ENCODE assay signal across 8 cellular contexts in genomic region chr21:39350094-39351006, GRCh38. TPM values are rescaled to one million over a fixed set of nuclear protein-coding genes. Genes with fewer than 3 reads are reported as not detected.
DNase-seq lines count a peak whose midpoint lies in the region; ATAC-seq, FAIRE-seq and TF ChIP-seq lines count a peak whose summit lies in the region.

No MANE protein-coding gene starts in this region.

- H3K9ac ChIP-seq in muscle layer of colon (ENCODE audit: low read length), result no peak overlapping the region

- CTCF ChIA-PET in AG04450 (lab: Charles Lee), result interaction anchor here (0.9 kb wide), 1 partner anchor 37 kb away, joined by 4 read pairs; no protein-coding TSS in a partner anchor

- H3K36me3 ChIP-seq in KOPT-K1 (ENCODE audit: insufficient read depth, low read length) (peaks cover 26% of the 10 kb centered on the region), muscle layer of colon (ENCODE audit: insufficient read depth, low read length) (peaks cover 6% of the 10 kb centered on the region)

- H3K27ac ChIP-seq in AG04450 (ENCODE audit: low read depth, low read length), result no peak overlapping the region
- H3K27ac ChIP-seq in KOPT-K1 (ENCODE audit: low read depth, low read length, poor library complexity, severe bottlenecking), result peak overlapping the region; percentile 89
- H3K27ac ChIP-seq in caudate nucleus (ENCODE audit: low read depth, low read length), result peak overlapping the region; percentile 83
- H3K27ac ChIP-seq in muscle layer of colon (ENCODE audit: low read depth, low read length), result peak overlapping the region; percentile 91

- peaks cover 22% of the 10 kb centered on the region for H3K4me1 ChIP-seq in muscle layer of colon (ENCODE audit: insufficient read depth, low read length)

- POLR2A ChIA-PET in AG04450 (lab: Yijun Ruan, JAX), result interaction anchor here (0.6 to 1.0 kb wide), 2 partner anchors 30 kb away, joined by 4 read pairs; a partner anchor contains a TSS

- H3K27me3 ChIP-seq in AG04450 (ENCODE audit: control insufficient read depth, insufficient read depth, low read length) (no peaks in the 10 kb centered on the region), muscle layer of colon (ENCODE audit: control insufficient read depth in 1 of 2, insufficient read depth in 2 of 2, low read length in 2 of 2) (no peaks in the 10 kb centered on the region)

- H3K4me3 ChIP-seq in AG04450 (ENCODE audit: low read depth, low read length), result peak overlapping the region; percentile 61
- peak overlapping the region in 1 of 2 donors; percentile 76 for H3K4me3 ChIP-seq in muscle layer of colon (ENCODE audit: low read depth in 1 of 2, low read length in 2 of 2)

- DNase-seq in AG04450 (ENCODE audit: low read depth, low spot score) (no peak), caudate nucleus (lab: John Stamatoyannopoulos, UW) (peak in 1 of 61 donors; percentile 20), C1 segment of cervical spinal cord (lab: John Stamatoyannopoulos, UW) (no peak), D721Med (ENCODE audit: insufficient read length, low spot score) (no peak), D341Med (ENCODE audit: low spot score) (no peak)

- H3K9me3 ChIP-seq in AG04450 (ENCODE audit: control insufficient read depth, insufficient read depth, low read length), result peaks cover 8% of the 10 kb centered on the region; the same call in 1 of the 2 replicates
- no peaks in the 10 kb centered on the region for H3K9me3 ChIP-seq in KOPT-K1 (ENCODE audit: insufficient read depth, low read length, poor library complexity, severe bottlenecking)
- H3K9me3 ChIP-seq in muscle layer of colon (ENCODE audit: low read length), result no peaks in the 10 kb centered on the region

- no peak for ATAC-seq in GM18861 (IDR thresholded peaks at IDR 0.05; ENCODE audit: unreplicated experiment)

- FAIRE-seq in D721Med (lab: Jason Lieb, UNC), result no peak

- TF ChIP-seq CTCF in AG04450 (IDR thresholded peaks at IDR 0.05; ENCODE audit: low read depth, low read length) (no peak), D721Med (IDR thresholded peaks at IDR 0.05; ENCODE audit: insufficient read depth, missing control alignments) (no peak)

RNA-seq across cellular contexts. Expression of gene HMGN1, which starts 1.5 kb away (rescaled TPM):
- polyA plus RNA-seq in AG04450 (2011; rRNA removed), result 232 and 288 TPM in 2 replicates
- polyA minus RNA-seq in AG04450 (2011; rRNA and poly(A)+ RNA removed), result 36.7 and 70.9 TPM in 2 replicates

RNA-seq across cellular contexts. Expression of gene BRWD1, which starts 36.9 kb away (rescaled TPM):
- polyA plus RNA-seq in AG04450 (2011; rRNA removed), result 13.7 and 19.7 TPM in 2 replicates
- polyA minus RNA-seq in AG04450 (2011; rRNA and poly(A)+ RNA removed), result 28.8 and 57.4 TPM in 2 replicates
